ENCODE assay signal across 8 cellular contexts in the genomic region with DNA sequence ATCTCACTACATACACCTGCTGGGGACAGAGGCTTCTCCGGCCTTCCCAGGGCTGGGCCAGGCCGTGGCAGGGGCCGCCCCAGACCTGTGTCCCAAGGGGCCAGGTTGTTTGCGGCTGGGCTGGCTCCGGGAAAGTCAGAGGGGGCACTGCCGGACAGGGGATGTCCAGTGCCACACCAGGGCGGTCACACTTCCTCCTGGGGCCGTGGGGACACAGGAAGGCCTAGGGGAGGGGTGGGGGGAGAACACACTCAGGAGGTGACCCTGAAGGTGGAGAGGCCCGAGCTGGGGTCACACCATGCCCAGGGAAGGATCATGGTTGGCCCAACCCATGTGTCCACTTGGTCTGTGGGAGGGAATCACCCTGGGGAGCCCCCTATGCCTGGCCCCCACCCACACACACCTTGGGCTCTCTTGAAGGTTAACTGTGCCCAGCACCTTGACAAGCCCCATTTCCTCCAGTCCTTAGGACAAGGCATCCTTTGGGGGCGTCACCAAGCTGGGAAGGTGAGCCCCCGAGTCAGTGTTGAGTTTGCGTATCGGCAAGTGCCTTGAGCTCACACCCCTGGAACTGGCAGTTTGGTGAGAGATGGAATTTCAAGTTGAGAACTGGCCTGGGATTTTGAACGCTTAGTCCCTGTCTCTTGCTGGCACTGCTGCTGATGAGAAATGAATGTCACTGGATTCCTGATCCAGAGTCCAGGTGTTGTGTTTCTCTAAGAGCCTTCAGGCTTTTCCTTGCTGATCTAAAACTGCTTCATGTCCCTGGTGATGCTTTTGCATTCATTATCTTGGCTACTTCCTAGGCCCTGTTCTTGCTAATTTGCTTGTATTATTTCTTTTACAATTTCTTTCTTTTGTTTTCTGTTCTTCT. TPM values are rescaled to one million over a fixed set of nuclear protein-coding genes. Genes with fewer than 3 reads are reported as not detected.
A peak's percentile ranks its signal among the peaks of the same experiment; 100 is the strongest.
DNase-seq lines count a peak whose midpoint lies in the region; ATAC-seq, FAIRE-seq and TF ChIP-seq lines count a peak whose summit lies in the region.

No MANE protein-coding gene starts in this region.

- no peaks in the 10 kb centered on the region for H4K20me1 ChIP-seq in HepG2 (ENCODE audit: insufficient read depth, low read length)

- peaks cover 28% of the 10 kb centered on the region for H3K4me1 Mint-ChIP-seq in activated CD8-positive, alpha-beta T cell treated with anti-CD3 and anti-CD28 coated beads, Interleukin-2, amount 10 ng/mL, durations not matched to agents 7 days and 5 days (ENCODE audit: low read depth)
- peaks cover 17% of the 10 kb centered on the region for H3K4me1 Mint-ChIP-seq in HFFc6 (ENCODE audit: low read depth)

- H2AFZ ChIP-seq in HepG2 (ENCODE audit: low read length): no peak overlapping the region

- H3K36me3 ChIP-seq in left ventricle myocardium inferior: peaks cover 5% of the 10 kb centered on the region
- H3K36me3 ChIP-seq in HepG2 (replicated peaks in 1 of 2; ENCODE audit: control insufficient read depth in 1 of 2, insufficient read depth in 2 of 2, low read length in 2 of 2): no peaks in the 10 kb centered on the region
- no peaks in the 10 kb centered on the region for H3K36me3 ChIP-seq in upper lobe of right lung

- 25% methylated on average over 13 of the region's 14 CpGs for WGBS in HepG2 (ENCODE audit: low lambda C conversion rate)

- H3K27ac ChIP-seq in left ventricle myocardium inferior (replicated peaks): no peak overlapping the region
- no peak overlapping the region for H3K27ac ChIP-seq in HepG2 (ENCODE audit: extremely low read length, insufficient read depth, low read length)
- peak overlapping the region; percentile 53 for H3K27ac ChIP-seq in upper lobe of right lung

- H3K27me3 ChIP-seq in left ventricle myocardium inferior (ENCODE audit: low read depth) (peaks cover 51% of the 10 kb centered on the region), HepG2 (ENCODE audit: control insufficient read depth in 1 of 2, insufficient read depth in 2 of 2, low read length in 2 of 2) (peaks cover 2 to 48% of the 10 kb centered on the region in 2 experiments; a peak in 4 of 5 replicates), upper lobe of right lung (peaks cover 14% of the 10 kb centered on the region)

- TF ChIP-seq EP300 in HepG2 (IDR thresholded peaks at IDR 0.05; ENCODE audit: low read depth in 2 of 2, low read length in 2 of 2): no peak
- no peak for TF ChIP-seq EP300 in HepG2 (CRISPR knock-in tag; IDR thresholded peaks at IDR 0.05; ENCODE audit: borderline replicate concordance)

- H3K36me3 Mint-ChIP-seq in activated CD8-positive, alpha-beta T cell treated with anti-CD3 and anti-CD28 coated beads, Interleukin-2, amount 10 ng/mL, durations not matched to agents 7 days and 5 days (ENCODE audit: low read depth): peaks cover 8% of the 10 kb centered on the region
- H3K36me3 Mint-ChIP-seq in HFFc6 (ENCODE audit: low read depth): peaks cover 6% of the 10 kb centered on the region

- H3K4me1 ChIP-seq in left ventricle myocardium inferior (peaks cover 57% of the 10 kb centered on the region), HepG2 (ENCODE audit: insufficient read depth, low read length) (peaks cover 51% of the 10 kb centered on the region), upper lobe of right lung (peaks cover 43% of the 10 kb centered on the region)

- H3K4me2 ChIP-seq in HepG2 (ENCODE audit: low read depth, low read length): peak overlapping the region; percentile 79

- FAIRE-seq in HepG2 (lab: Jason Lieb, UNC): no peak

- CTCF ChIA-PET in activated CD8-positive, alpha-beta T cell treated with anti-CD3 and anti-CD28 coated beads, Interleukin-2, amount 10 ng/mL, durations not matched to agents 7 days and 5 days (lab: Charles Lee): interaction anchor here (1.0 to 2.7 kb wide), 2 partner anchors 32 to 81 kb away, joined by 3 to 14 read pairs; a partner anchor contains a TSS
- CTCF ChIA-PET in HepG2 (lab: Yijun Ruan, JAX; ENCODE audit: low intra/inter-chr PET ratio, low total read pairs): interaction anchor here (1.2 kb wide), 1 partner anchor 81 kb away, joined by 3 read pairs; no protein-coding TSS in a partner anchor
- CTCF ChIA-PET in HEK293T (lab: Yijun Ruan, JAX): interaction anchor here (0.6 kb wide), 1 partner anchor 364 kb away, joined by 3 read pairs; no protein-coding TSS in a partner anchor

- no peak for ATAC-seq in activated CD8-positive, alpha-beta T cell treated with anti-CD3 and anti-CD28 coated beads, Interleukin-2, amount 10 ng/mL, durations not matched to agents 7 days and 5 days
- peak; percentile 22 for ATAC-seq in HepG2
- ATAC-seq in upper lobe of right lung: no peak

- no TSS peak for BruUV-seq in HepG2 (replicated peaks; lab: Mats Ljungman, UMichigan)

- no peak for TF ChIP-seq RAD21 in HepG2 (CRISPR knock-in tag; IDR thresholded peaks at IDR 0.05)

- no peak for TF ChIP-seq CTCF in left ventricle myocardium inferior (IDR thresholded peaks at IDR 0.05; ENCODE audit: borderline replicate concordance)
- no peak for TF ChIP-seq CTCF in HepG2 (CRISPR knock-in tag; IDR thresholded peaks at IDR 0.05)
- no peak for TF ChIP-seq CTCF in upper lobe of right lung (IDR thresholded peaks at IDR 0.05)
- TF ChIP-seq CTCF in HFFc6 (IDR thresholded peaks at IDR 0.05): no peak

- no peak for TF ChIP-seq POLR2A in HepG2 (IDR thresholded peaks at IDR 0.05; ENCODE audit: insufficient read depth in 1 of 2, low read depth in 2 of 2, low read length in 2 of 2)

- H3K9me3 Mint-ChIP-seq in activated CD8-positive, alpha-beta T cell treated with anti-CD3 and anti-CD28 coated beads, Interleukin-2, amount 10 ng/mL, durations not matched to agents 7 days and 5 days (ENCODE audit: insufficient read depth): no peaks in the 10 kb centered on the region
- no peaks in the 10 kb centered on the region for H3K9me3 Mint-ChIP-seq in HFFc6

- peaks cover 15% of the 10 kb centered on the region for H3K27me3 Mint-ChIP-seq in activated CD8-positive, alpha-beta T cell treated with anti-CD3 and anti-CD28 coated beads, Interleukin-2, amount 10 ng/mL, durations not matched to agents 7 days and 5 days (ENCODE audit: low read depth)
- peaks cover 2% of the 10 kb centered on the region; the same call in 1 of the 2 replicates for H3K27me3 Mint-ChIP-seq in HFFc6 (ENCODE audit: insufficient read depth)

- no peaks in the 10 kb centered on the region for H3K79me2 ChIP-seq in HepG2 (ENCODE audit: insufficient read depth, low read length)

- no peak for DNase-seq in left ventricle myocardium inferior
- no peak for DNase-seq in cardiac septum (ENCODE audit: low spot score)
- DNase-seq in activated CD8-positive, alpha-beta T cell treated with anti-CD3 and anti-CD28 coated beads, Interleukin-2, amount 10 ng/mL, durations not matched to agents 7 days and 5 days: no peak
- no peak for DNase-seq in HepG2 (ENCODE audit: low spot score)
- peak; percentile 67 for DNase-seq in upper lobe of right lung
- no peak for DNase-seq in head of caudate nucleus
- no peak for DNase-seq in HEK293T (ENCODE audit: extremely low spot score)
- DNase-seq in HFFc6: no peak

- in situ Hi-C loops in HepG2 (cut with HindIII; ENCODE audit: extremely low pct_ligation_motif_present, low pct_unique_long_range_greater_than_20kb): no loop called here

- no peak overlapping the region for H3K27ac Mint-ChIP-seq in activated CD8-positive, alpha-beta T cell treated with anti-CD3 and anti-CD28 coated beads, Interleukin-2, amount 10 ng/mL, durations not matched to agents 7 days and 5 days
- H3K27ac Mint-ChIP-seq in HFFc6: no peak overlapping the region

- H3K4me3 ChIP-seq in left ventricle myocardium inferior (peak overlapping the region; percentile 93), HepG2 (replicated peaks in 1 of 3; ENCODE audit: insufficient read depth in 1 of 3, low read depth in 2 of 3, low read length in 3 of 3) (peak overlapping the region; percentile 35 to 75 (median 56)), upper lobe of right lung (peak overlapping the region; percentile 53)

- peak overlapping the region; percentile 50 for H3K9ac ChIP-seq in HepG2 (ENCODE audit: insufficient read depth, low read depth, low read length)

- H3K9me3 ChIP-seq in left ventricle myocardium inferior (replicated peaks) (no peaks in the 10 kb centered on the region), HepG2 (ENCODE audit: low read length) (no peaks in the 10 kb centered on the region), upper lobe of right lung (no peaks in the 10 kb centered on the region)

- H3K4me3 Mint-ChIP-seq in activated CD8-positive, alpha-beta T cell treated with anti-CD3 and anti-CD28 coated beads, Interleukin-2, amount 10 ng/mL, durations not matched to agents 7 days and 5 days: peak overlapping the region; percentile 8
- no peak overlapping the region for H3K4me3 Mint-ChIP-seq in HFFc6

- POLR2A ChIA-PET in activated CD8-positive, alpha-beta T cell treated with anti-CD3 and anti-CD28 coated beads, Interleukin-2, amount 10 ng/mL, durations not matched to agents 7 days and 5 days (lab: Charles Lee): no interaction called here
- POLR2A ChIA-PET in HepG2 (lab: Yijun Ruan, JAX): no interaction called here
- POLR2A ChIA-PET in HEK293T (lab: Yijun Ruan, JAX): no interaction called here

- intact Hi-C loops in left ventricle myocardium inferior (cut with micrococcal nuclease) (no loop called here), cardiac septum (cut with DNase I) (loop anchor here (5.0 kb wide), 1 partner anchor 82 kb away; no protein-coding TSS in a partner anchor), HepG2 (cut with micrococcal nuclease; ENCODE audit: unreplicated experiment) (no loop called here), upper lobe of right lung (cut with DNase I) (no loop called here), head of caudate nucleus (cut with DNase I) (no loop called here)

RNA-seq across cellular contexts. Expression of a gene that starts 7.7 kb away (rescaled TPM):
- total RNA-seq in left ventricle myocardium inferior (342 TPM), cardiac septum (634 TPM), HepG2 (2016; rRNA removed; fragmentation: Illumina TruSeq; extraction: Trizol) (973 and 1,028 TPM in 2 replicates), upper lobe of right lung (2,193 TPM)
- 1,000 to 10,000 TPM; 5,147 to 5,318 TPM for total RNA-seq in activated CD8-positive, alpha-beta T cell treated with anti-CD3 and anti-CD28 coated beads, Interleukin-2, amount 10 ng/mL, durations not matched to agents 7 days and 5 days
- total RNA-seq in HepG2 (2016; cell fraction: cytosol; rRNA removed; fragmentation: Illumina TruSeq; extraction: Trizol; ENCODE audit: low read depth): 361 and 399 TPM in 2 replicates
- 848 and 989 TPM in 2 replicates for total RNA-seq in HepG2 (2016; cell fraction: insoluble cytoplasmic fraction; rRNA removed; fragmentation: Illumina TruSeq; extraction: Trizol)
- total RNA-seq in HepG2 (2016; cell fraction: membrane; rRNA removed; fragmentation: Illumina TruSeq; extraction: Trizol): 986 and 1,002 TPM in 2 replicates
- total RNA-seq in HepG2 (2016; cell fraction: nucleus; rRNA removed; fragmentation: Illumina TruSeq; extraction: Trizol): 479 and 519 TPM in 2 replicates
- polyA plus RNA-seq in HepG2 (2011; rRNA removed): 1,138 and 1,217 TPM in 2 replicates
- 2,631 and 2,697 TPM in 2 replicates for polyA plus RNA-seq in HepG2 (2011; cell fraction: cytosol; rRNA removed)
- polyA plus RNA-seq in HepG2 (2011; cell fraction: nucleus; rRNA removed): 3,693 and 3,967 TPM in 2 replicates
- 1,881 and 2,139 TPM in 2 replicates for polyA plus RNA-seq in HepG2 (2012)
- polyA plus RNA-seq in HepG2 (2016; cell fraction: cytosol; fragmentation: Illumina TruSeq; extraction: Trizol; ENCODE audit: low read depth): 598 and 619 TPM in 2 replicates
- 1,358 and 1,713 TPM in 2 replicates for polyA plus RNA-seq in HepG2 (2016; cell fraction: insoluble cytoplasmic fraction; fragmentation: Illumina TruSeq; extraction: Trizol; ENCODE audit: low read depth)
- 1,224 and 1,364 TPM in 2 replicates for polyA plus RNA-seq in HepG2 (2016; cell fraction: membrane; fragmentation: Illumina TruSeq; extraction: Trizol; ENCODE audit: low read depth)
- 1,038 and 1,070 TPM in 2 replicates for polyA plus RNA-seq in HepG2 (2016; cell fraction: nucleus; fragmentation: Illumina TruSeq; extraction: Trizol; ENCODE audit: insufficient read depth, low read depth)
- 750 and 1,581 TPM in 2 replicates for polyA minus RNA-seq in HepG2 (2011; rRNA and poly(A)+ RNA removed; ENCODE audit: low replicate concordance)
- 1,072 and 1,192 TPM in 2 replicates for polyA minus RNA-seq in HepG2 (2011; cell fraction: cytosol; rRNA and poly(A)+ RNA removed)
- 609 and 760 TPM in 2 replicates for polyA minus RNA-seq in HepG2 (2011; cell fraction: nucleus; rRNA and poly(A)+ RNA removed)
- over 10,000 TPM in 3 of 6 experiments, 1,000 to 10,000 TPM in 3; 7,891 to 11,135 (median 9,908) TPM for total RNA-seq in HFFc6 (2021; fragmentation: NEBNext Ultra II Directional; extraction: Animal tissue kit (Norgen Biotek cat#: 25700))

RNA-seq across cellular contexts. Expression of a gene that starts 7.9 kb away (rescaled TPM):
- total RNA-seq in left ventricle myocardium inferior (0.38 TPM), cardiac septum (1.1 TPM), HepG2 (2016; rRNA removed; fragmentation: Illumina TruSeq; extraction: Trizol) (not detected in 2 replicates), upper lobe of right lung (3.6 TPM)
- under 1 TPM; 0.52 to 0.74 TPM for total RNA-seq in activated CD8-positive, alpha-beta T cell treated with anti-CD3 and anti-CD28 coated beads, Interleukin-2, amount 10 ng/mL, durations not matched to agents 7 days and 5 days
- not detected in 2 replicates for total RNA-seq in HepG2 (2016; cell fraction: cytosol; rRNA removed; fragmentation: Illumina TruSeq; extraction: Trizol; ENCODE audit: low read depth)
- total RNA-seq in HepG2 (2016; cell fraction: insoluble cytoplasmic fraction; rRNA removed; fragmentation: Illumina TruSeq; extraction: Trizol): not detected in 2 replicates
- total RNA-seq in HepG2 (2016; cell fraction: membrane; rRNA removed; fragmentation: Illumina TruSeq; extraction: Trizol): not detected in 2 replicates
- total RNA-seq in HepG2 (2016; cell fraction: nucleus; rRNA removed; fragmentation: Illumina TruSeq; extraction: Trizol): not detected in 2 replicates
- polyA plus RNA-seq in HepG2 (2011; rRNA removed): 0.09 and 0.31 TPM in 2 replicates
- polyA plus RNA-seq in HepG2 (2011; cell fraction: cytosol; rRNA removed): 0.17 TPM in 2 replicates
- polyA plus RNA-seq in HepG2 (2011; cell fraction: nucleus; rRNA removed): 2.2 and 2.8 TPM in 2 replicates
- 0.11 and 0.17 TPM in 2 replicates for polyA plus RNA-seq in HepG2 (2012)
- not detected in 2 replicates for polyA plus RNA-seq in HepG2 (2016; cell fraction: cytosol; fragmentation: Illumina TruSeq; extraction: Trizol; ENCODE audit: low read depth)
- not detected in 2 replicates for polyA plus RNA-seq in HepG2 (2016; cell fraction: insoluble cytoplasmic fraction; fragmentation: Illumina TruSeq; extraction: Trizol; ENCODE audit: low read depth)
- not detected in 2 replicates for polyA plus RNA-seq in HepG2 (2016; cell fraction: membrane; fragmentation: Illumina TruSeq; extraction: Trizol; ENCODE audit: low read depth)
- not detected in 2 replicates for polyA plus RNA-seq in HepG2 (2016; cell fraction: nucleus; fragmentation: Illumina TruSeq; extraction: Trizol; ENCODE audit: insufficient read depth, low read depth)
- 1.5 and 1.9 TPM in 2 replicates for polyA minus RNA-seq in HepG2 (2011; rRNA and poly(A)+ RNA removed; ENCODE audit: low replicate concordance)
- not detected in 2 replicates for polyA minus RNA-seq in HepG2 (2011; cell fraction: cytosol; rRNA and poly(A)+ RNA removed)
- 0.75 and 0.77 TPM in 2 replicates for polyA minus RNA-seq in HepG2 (2011; cell fraction: nucleus; rRNA and poly(A)+ RNA removed)
- total RNA-seq in HFFc6 (2021; fragmentation: NEBNext Ultra II Directional; extraction: Animal tissue kit (Norgen Biotek cat#: 25700)): 1 to 10 TPM in 3 of 6 experiments, under 1 TPM in 3; 0.71 to 1.4 (median 0.99) TPM

RNA-seq across cellular contexts. Expression of a gene that starts 31.9 kb away (rescaled TPM):
- 15.9 TPM for total RNA-seq in left ventricle myocardium inferior
- 13.6 TPM for total RNA-seq in cardiac septum
- 10 to 100 TPM; 39.2 to 43.6 TPM for total RNA-seq in activated CD8-positive, alpha-beta T cell treated with anti-CD3 and anti-CD28 coated beads, Interleukin-2, amount 10 ng/mL, durations not matched to agents 7 days and 5 days
- 13.9 and 20.8 TPM in 2 replicates for total RNA-seq in HepG2 (2016; rRNA removed; fragmentation: Illumina TruSeq; extraction: Trizol)
- 10.4 and 11.2 TPM in 2 replicates for total RNA-seq in HepG2 (2016; cell fraction: cytosol; rRNA removed; fragmentation: Illumina TruSeq; extraction: Trizol; ENCODE audit: low read depth)
- total RNA-seq in HepG2 (2016; cell fraction: insoluble cytoplasmic fraction; rRNA removed; fragmentation: Illumina TruSeq; extraction: Trizol): 11.4 and 20.4 TPM in 2 replicates
- 23.6 and 25.4 TPM in 2 replicates for total RNA-seq in HepG2 (2016; cell fraction: membrane; rRNA removed; fragmentation: Illumina TruSeq; extraction: Trizol)
- total RNA-seq in HepG2 (2016; cell fraction: nucleus; rRNA removed; fragmentation: Illumina TruSeq; extraction: Trizol): 19.0 and 22.7 TPM in 2 replicates
- 7.6 and 11.1 TPM in 2 replicates for polyA plus RNA-seq in HepG2 (2011; rRNA removed)
- 6.5 and 11.8 TPM in 2 replicates for polyA plus RNA-seq in HepG2 (2011; cell fraction: cytosol; rRNA removed)
- polyA plus RNA-seq in HepG2 (2011; cell fraction: nucleus; rRNA removed): 37.4 and 38.6 TPM in 2 replicates
- polyA plus RNA-seq in HepG2 (2012): 9.3 and 10.7 TPM in 2 replicates
- polyA plus RNA-seq in HepG2 (2016; cell fraction: cytosol; fragmentation: Illumina TruSeq; extraction: Trizol; ENCODE audit: low read depth): 6.1 and 6.4 TPM in 2 replicates
- 13.7 and 17.1 TPM in 2 replicates for polyA plus RNA-seq in HepG2 (2016; cell fraction: insoluble cytoplasmic fraction; fragmentation: Illumina TruSeq; extraction: Trizol; ENCODE audit: low read depth)
- polyA plus RNA-seq in HepG2 (2016; cell fraction: membrane; fragmentation: Illumina TruSeq; extraction: Trizol; ENCODE audit: low read depth): 14.4 and 16.7 TPM in 2 replicates
- 43.7 and 45.9 TPM in 2 replicates for polyA plus RNA-seq in HepG2 (2016; cell fraction: nucleus; fragmentation: Illumina TruSeq; extraction: Trizol; ENCODE audit: insufficient read depth, low read depth)
- polyA minus RNA-seq in HepG2 (2011; rRNA and poly(A)+ RNA removed; ENCODE audit: low replicate concordance): 13.6 and 27.9 TPM in 2 replicates
- polyA minus RNA-seq in HepG2 (2011; cell fraction: cytosol; rRNA and poly(A)+ RNA removed): 7.7 and 8.2 TPM in 2 replicates
- polyA minus RNA-seq in HepG2 (2011; cell fraction: nucleus; rRNA and poly(A)+ RNA removed): 22.8 and 26.2 TPM in 2 replicates
- 27.3 TPM for total RNA-seq in upper lobe of right lung
- 10 to 100 TPM; 21.9 to 27.7 (median 23.9) TPM for total RNA-seq in HFFc6 (2021; fragmentation: NEBNext Ultra II Directional; extraction: Animal tissue kit (Norgen Biotek cat#: 25700))
